24 cellular contexts compared by ENCODE assay signal in the genomic region with DNA sequence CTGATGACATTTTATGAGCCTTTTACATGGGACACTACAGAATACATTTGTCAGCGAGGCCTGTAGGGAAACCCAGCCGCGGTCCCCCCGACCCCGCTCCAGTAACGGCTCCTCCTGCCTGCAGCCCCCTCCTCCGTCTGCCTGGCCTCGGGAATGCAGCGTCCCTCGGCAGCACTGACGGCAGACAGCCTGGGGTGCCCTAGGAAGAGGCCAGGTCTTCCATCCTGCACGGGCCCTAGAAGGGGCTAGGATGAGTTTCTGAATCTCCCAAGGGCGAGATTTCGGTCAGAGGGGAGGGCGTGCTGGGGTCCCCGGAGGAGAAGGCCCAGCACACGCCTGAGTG. TPM values are rescaled to one million over a fixed set of nuclear protein-coding genes. Genes with fewer than 3 reads are reported as not detected.
"Had no signal": no experiment of that assay in that cellular context is flagged by ENCODE, and none has a peak within 500 bp of the region (broad histone marks: within the 10 kb centered on the region; RNA-seq: fewer than 3 reads in every experiment).

No MANE protein-coding gene starts in this region.

- H3K9me3 Mint-ChIP-seq: naive B cell, nephron progenitor cell had no signal

- H3K36me3 Mint-ChIP-seq: naive B cell had no signal

- DNase-seq: cortex of kidney; dorsolateral prefrontal cortex; effector CD8-positive, alpha-beta T cell; kidney; left cardiac atrium; left ventricle myocardium inferior; lower lobe of right lung; mesenchymal stem cell; naive B cell; nephron progenitor cell; small intestine; stimulated activated CD4-positive, alpha-beta T cell treated with anti-CD3 and anti-CD28 coated beads, Interleukin-12 subunit alpha, Interleukin-12 subunit beta, amount 100 ng/mL, for 4 hours; stimulated activated naive CD4-positive, alpha-beta T cell treated with Interleukin-2 at 50 U/mL for 16 hours; tibial artery; uterus had no signal

- H3K27me3 ChIP-seq: uterus had no signal

- H3K4me3 ChIP-seq: dorsolateral prefrontal cortex, esophagus muscularis mucosa, gastroesophageal sphincter, left ventricle myocardium inferior, lower lobe of right lung, right atrium auricular region, suprapubic skin, tibial artery, upper lobe of left lung, uterus had no signal

- H3K9me3 ChIP-seq: esophagus muscularis mucosa, gastroesophageal sphincter, left ventricle myocardium inferior, lower lobe of right lung, neutrophil, right atrium auricular region, suprapubic skin, tibial artery, upper lobe of left lung, uterus had no signal

- H3K27ac Mint-ChIP-seq: naive B cell, nephron progenitor cell had no signal

- ATAC-seq: gastroesophageal sphincter, left cardiac atrium had no signal

- H3K4me1 ChIP-seq: uterus had no signal

- H3K36me3 ChIP-seq: esophagus muscularis mucosa, gastroesophageal sphincter, left ventricle myocardium inferior, lower lobe of right lung, neutrophil, right atrium auricular region, suprapubic skin, tibial artery, upper lobe of left lung, uterus had no signal

- H3K27ac ChIP-seq: dorsolateral prefrontal cortex, epithelial cell of prostate, esophagus muscularis mucosa, gastroesophageal sphincter, left ventricle myocardium inferior, lower lobe of right lung, neutrophil, right atrium auricular region, suprapubic skin, tibial artery, upper lobe of left lung, uterus had no signal

RNA-seq across cellular contexts. Expression of a gene that starts 34.1 kb away (rescaled TPM):
- total RNA-seq: left ventricle myocardium inferior had no signal

RNA-seq across cellular contexts. Expression of a gene that starts 49.7 kb away (rescaled TPM):
- total RNA-seq: lower lobe of right lung, osteoblast, pulmonary artery endothelial cell had no signal
